Comparison of ENCODE assay signal across 9 cellular contexts in the genomic region with DNA sequence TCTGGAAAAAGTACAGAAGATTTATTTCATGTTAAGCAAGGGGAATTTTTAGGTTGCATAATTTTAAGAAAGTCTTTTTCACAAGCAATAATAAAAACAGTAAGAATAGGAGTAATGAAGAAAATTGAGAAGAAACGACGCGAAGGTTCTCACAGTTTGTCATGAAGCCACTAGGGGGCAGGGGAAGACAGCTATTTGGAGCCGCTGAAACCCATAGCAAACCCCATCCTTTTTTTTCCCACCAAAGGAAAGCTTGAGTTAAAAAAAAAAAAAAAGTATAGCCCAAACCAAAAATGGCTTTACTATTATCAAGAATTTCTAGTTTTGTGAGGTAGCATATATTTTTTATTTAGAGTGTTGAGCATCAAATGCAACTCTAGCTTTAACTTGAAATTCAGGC.
A peak's percentile ranks its signal among the peaks of the same experiment; 100 is the strongest.
DNase-seq lines count a peak whose midpoint lies in the region; ATAC-seq and TF ChIP-seq lines count a peak whose summit lies in the region.
"Had no signal": no experiment of that assay in that cellular context is flagged by ENCODE, and none has a peak within 500 bp of the region (broad histone marks: within the 10 kb centered on the region; RNA-seq: fewer than 3 reads in every experiment).

No MANE protein-coding gene starts in this region.

- no peaks in the 10 kb centered on the region for H3K27me3 ChIP-seq in RWPE2 (ENCODE audit: insufficient read depth, poor library complexity, severe bottlenecking)

- H3K36me3 ChIP-seq in RWPE2 (ENCODE audit: low read depth) = no peaks in the 10 kb centered on the region

- H3K4me1 ChIP-seq in RWPE2 (ENCODE audit: insufficient read depth, poor library complexity, severe bottlenecking) = no peaks in the 10 kb centered on the region

- H3K4me3 ChIP-seq in RWPE2 (ENCODE audit: severe bottlenecking) = no peak overlapping the region

- no peak for ATAC-seq in RWPE2 (ENCODE audit: low read depth)

- H3K27ac ChIP-seq in RWPE2 (ENCODE audit: poor library complexity, severe bottlenecking) = no peak overlapping the region
- H3K27ac ChIP-seq: epithelial cell of prostate had no signal

- no peaks in the 10 kb centered on the region for H3K9me3 ChIP-seq in RWPE2 (ENCODE audit: severe bottlenecking)

- TF ChIP-seq CTCF in RWPE2 (IDR thresholded peaks at IDR 0.05; ENCODE audit: poor library complexity, severe bottlenecking) = peak; percentile 84

- peak; percentile 18 to 19 for DNase-seq in activated CD8-positive, alpha-beta memory T cell treated with anti-CD3 and anti-CD28 coated beads for 1 hour (ENCODE audit: extremely low read depth in 1 of 2, low read depth in 1 of 2)
- DNase-seq in activated CD8-positive, alpha-beta memory T cell treated with anti-CD3 and anti-CD28 coated beads for 24 hours = no peak
- DNase-seq in Kasumi-1 (lab: John Stamatoyannopoulos, UW) (peak; percentile 77 to 84), RWPE2 (ENCODE audit: low spot score) (no peak), astrocyte of the hippocampus (ENCODE audit: low read depth, low spot score) (peak; percentile 76), iPS-NIHi7 (ENCODE audit: extremely low spot score) (peak; percentile 72), NK-92 (lab: John Stamatoyannopoulos, UW; ENCODE audit: unreplicated experiment) (no peak)
- DNase-seq in stimulated activated CD4-positive, alpha-beta T cell treated with anti-CD3 and anti-CD28 coated beads, Interleukin-15, amount 100 ng/mL, for 48 hours (ENCODE audit: low read depth in 2 of 2) = peak; percentile 14 to 30

Comparison
In these comparisons a context has a peak if more than half of its experiments do, and no peak if none do; other contexts are left out.
1. DNase-seq: peak in activated CD8-positive, alpha-beta memory T cell treated with anti-CD3 and anti-CD28 coated beads for 1 hour (2 of 2), Kasumi-1 (2 of 2), astrocyte of the hippocampus (single experiment), iPS-NIHi7 (single experiment) and stimulated activated CD4-positive, alpha-beta T cell treated with anti-CD3 and anti-CD28 coated beads, Interleukin-15, amount 100 ng/mL, for 48 hours (2 of 2); none in activated CD8-positive, alpha-beta memory T cell treated with anti-CD3 and anti-CD28 coated beads for 24 hours (single experiment), RWPE2 (single experiment) and NK-92 (single experiment).